In the genomic region with DNA sequence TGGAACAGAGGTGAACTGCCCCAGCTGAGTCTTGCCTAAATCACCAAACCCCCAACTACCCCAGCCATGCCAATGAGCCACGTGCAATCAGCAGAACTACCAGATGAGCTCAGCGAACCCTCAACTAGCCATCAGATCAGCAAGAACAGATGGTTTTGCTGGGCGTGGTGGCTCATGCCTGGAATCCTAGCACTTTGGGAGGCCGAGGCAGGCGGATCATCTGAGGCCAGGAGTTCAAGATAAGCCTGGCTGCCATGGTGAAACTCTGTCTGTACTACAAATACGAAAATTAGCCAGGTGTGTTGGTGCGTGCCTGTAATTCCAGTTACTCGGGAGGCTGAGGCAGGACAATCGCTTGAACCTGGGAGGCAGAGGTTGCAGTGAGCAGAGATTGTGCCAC, we compare ENCODE assay signal across 28 cellular contexts.
"Had no signal": no experiment of that assay in that cellular context is flagged by ENCODE, and none has a peak within 500 bp of the region (broad histone marks: within the 10 kb centered on the region; RNA-seq: fewer than 3 reads in every experiment).

No MANE protein-coding gene starts in this region.

- H3K27me3 Mint-ChIP-seq: stimulated activated memory B cell treated with anti-CD40 and anti-IgM and Interleukin-4, amounts not matched to agents 10 μg/mL and 1 μg/mL and 100 μg/mL, for 72 hours; stimulated activated naive CD8-positive, alpha-beta T cell treated with anti-CD3 and anti-CD28 coated beads, Interleukin-15, amount 100 ng/mL, for 72 hours had no signal

- H3K36me3 ChIP-seq: left lung, lower lobe of right lung, neutrophil, right lobe of liver, tibial nerve, upper lobe of left lung, vagina had no signal

- H3K27ac ChIP-seq: left lung, lower lobe of right lung, neutrophil, parathyroid adenoma, psoas muscle, right lobe of liver, tibial nerve, upper lobe of left lung, vagina had no signal

- H3K36me3 Mint-ChIP-seq: immature natural killer cell; stimulated activated memory B cell treated with anti-CD40 and anti-IgM and Interleukin-4, amounts not matched to agents 10 μg/mL and 1 μg/mL and 100 μg/mL, for 72 hours had no signal

- H3K4me2 ChIP-seq: smooth muscle cell had no signal

- H3K9ac ChIP-seq: parathyroid adenoma had no signal

- H2AFZ ChIP-seq: parathyroid adenoma had no signal

- DNase-seq: hypothalamus; immature natural killer cell; kidney; left colon; left lung; lower lobe of right lung; mammary epithelial cell; mesenchymal stem cell; naive thymus-derived CD8-positive, alpha-beta T cell; occipital lobe; psoas muscle; right lobe of liver; stimulated activated CD4-positive, alpha-beta T cell treated with anti-CD3 and anti-CD28 coated beads, Interleukin-1b, Interleukin-23, amount 100 ng/mL, for 48 hours; stimulated activated CD4-positive, alpha-beta T cell treated with anti-CD3 and anti-CD28 coated beads, Interleukin-2, amount 100 ng/mL, for 48 hours; stimulated activated CD4-positive, alpha-beta T cell treated with anti-CD3 and anti-CD28 coated beads, Interleukin-4, amount 100 ng/mL, for 4 hours; stimulated activated CD8-positive, alpha-beta memory T cell treated with anti-CD3 and anti-CD28 coated beads, Interleukin-4, amount 100 ng/mL, for 48 hours; stimulated activated naive CD4-positive, alpha-beta T cell treated with Interleukin-2 at 50 U/mL for 16 hours; stimulated activated naive CD8-positive, alpha-beta T cell treated with anti-CD3 and anti-CD28 coated beads, Interleukin-15, amount 100 ng/mL, for 72 hours; substantia nigra; upper lobe of left lung had no signal

- H3K27ac Mint-ChIP-seq: immature natural killer cell; naive thymus-derived CD8-positive, alpha-beta T cell; nephron; stimulated activated memory B cell treated with anti-CD40 and anti-IgM and Interleukin-4, amounts not matched to agents 10 μg/mL and 1 μg/mL and 100 μg/mL, for 72 hours; stimulated activated naive CD8-positive, alpha-beta T cell treated with anti-CD3 and anti-CD28 coated beads, Interleukin-15, amount 100 ng/mL, for 72 hours had no signal

- H3K4me3 ChIP-seq: left lung, lower lobe of right lung, psoas muscle, right lobe of liver, smooth muscle cell, tibial nerve, upper lobe of left lung, vagina had no signal

- H3K4me1 Mint-ChIP-seq: immature natural killer cell; naive thymus-derived CD8-positive, alpha-beta T cell; nephron; stimulated activated memory B cell treated with anti-CD40 and anti-IgM and Interleukin-4, amounts not matched to agents 10 μg/mL and 1 μg/mL and 100 μg/mL, for 72 hours; stimulated activated naive CD8-positive, alpha-beta T cell treated with anti-CD3 and anti-CD28 coated beads, Interleukin-15, amount 100 ng/mL, for 72 hours had no signal

- H3K27me3 ChIP-seq: left lung, neutrophil, right lobe of liver, tibial nerve, upper lobe of left lung, vagina had no signal

- H3K4me3 Mint-ChIP-seq: immature natural killer cell; naive thymus-derived CD8-positive, alpha-beta T cell; nephron; neural crest cell; stimulated activated memory B cell treated with anti-CD40 and anti-IgM and Interleukin-4, amounts not matched to agents 10 μg/mL and 1 μg/mL and 100 μg/mL, for 72 hours; stimulated activated naive CD8-positive, alpha-beta T cell treated with anti-CD3 and anti-CD28 coated beads, Interleukin-15, amount 100 ng/mL, for 72 hours had no signal

- H3K9me3 ChIP-seq: neutrophil, right lobe of liver, vagina had no signal

- H3K4me1 ChIP-seq: left lung, lower lobe of right lung, parathyroid adenoma, psoas muscle, right lobe of liver, tibial nerve, upper lobe of left lung, vagina had no signal

- H3K79me2 ChIP-seq: parathyroid adenoma had no signal
